Comparison of ENCODE assay signal across 8 cellular contexts in genomic region chr2:201909961-201910361, GRCh38.
A peak's percentile ranks its signal among the peaks of the same experiment; 100 is the strongest.
DNase-seq lines count a peak whose midpoint lies in the region; ATAC-seq, FAIRE-seq and TF ChIP-seq lines count a peak whose summit lies in the region.
"Had no signal": no experiment of that assay in that cellular context is flagged by ENCODE, and none has a peak within 500 bp of the region (broad histone marks: within the 10 kb centered on the region; RNA-seq: fewer than 3 reads in every experiment).

No MANE protein-coding gene starts in this region.

- H3K36me3 Mint-ChIP-seq in activated CD4-positive, alpha-beta memory T cell treated with anti-CD3 and anti-CD28 coated beads for 36 hours = no peaks in the 10 kb centered on the region
- no peaks in the 10 kb centered on the region for H3K36me3 Mint-ChIP-seq in endothelial cell (ENCODE audit: low read depth, unreplicated experiment)

- peak overlapping the region; percentile 83 for H3K27ac ChIP-seq in osteoblast (ENCODE audit: low read depth, low read length)

- H3K79me2 ChIP-seq in osteoblast (ENCODE audit: insufficient read depth, low read length) = no peaks in the 10 kb centered on the region

- H3K36me3 ChIP-seq in osteoblast (ENCODE audit: insufficient read depth, low read length) = no peaks in the 10 kb centered on the region

- H3K9me3 Mint-ChIP-seq in activated CD4-positive, alpha-beta memory T cell treated with anti-CD3 and anti-CD28 coated beads for 36 hours = no peaks in the 10 kb centered on the region
- H3K9me3 Mint-ChIP-seq in endothelial cell (ENCODE audit: unreplicated experiment) = no peaks in the 10 kb centered on the region

- intact Hi-C loops in activated CD4-positive, alpha-beta memory T cell treated with anti-CD3 and anti-CD28 coated beads for 36 hours (cut with micrococcal nuclease) = no loop called here
- intact Hi-C loops in cardiac septum (cut with DNase I) = no loop called here

- H3K4me3 Mint-ChIP-seq in activated CD4-positive, alpha-beta memory T cell treated with anti-CD3 and anti-CD28 coated beads for 36 hours = no peak overlapping the region
- H3K4me3 Mint-ChIP-seq in endothelial cell (ENCODE audit: unreplicated experiment) = no peak overlapping the region

- peaks cover 7% of the 10 kb centered on the region for H3K4me1 Mint-ChIP-seq in activated CD4-positive, alpha-beta memory T cell treated with anti-CD3 and anti-CD28 coated beads for 36 hours (ENCODE audit: low read depth)
- H3K4me1 Mint-ChIP-seq in endothelial cell (ENCODE audit: unreplicated experiment) = no peaks in the 10 kb centered on the region

- H3K4me2 ChIP-seq in osteoblast (ENCODE audit: insufficient read depth, low read length) = peak overlapping the region; percentile 87

- no peaks in the 10 kb centered on the region for H3K9me3 ChIP-seq in osteoblast (ENCODE audit: low read depth, low read length)

- H3K27me3 ChIP-seq in osteoblast (ENCODE audit: insufficient read depth, low read length) = no peaks in the 10 kb centered on the region

- peak; percentile 16 for DNase-seq in activated CD4-positive, alpha-beta memory T cell treated with anti-CD3 and anti-CD28 coated beads for 36 hours
- DNase-seq in osteoblast (ENCODE audit: insufficient read length, low spot score, missing footprints) (peak; percentile 80), D721Med (ENCODE audit: insufficient read length, low spot score) (no peak), endothelial cell (ENCODE audit: low spot score) (no peak), cardiac septum (ENCODE audit: low spot score) (no peak)

- peaks cover 33% of the 10 kb centered on the region for H3K4me1 ChIP-seq in osteoblast (ENCODE audit: insufficient read depth, low read length)

- CTCF ChIA-PET in activated CD4-positive, alpha-beta memory T cell treated with anti-CD3 and anti-CD28 coated beads for 36 hours (lab: Charles Lee) = no interaction called here

- FAIRE-seq in D721Med (lab: Jason Lieb, UNC) = no peak
- FAIRE-seq: colon had no signal

- POLR2A ChIA-PET in activated CD4-positive, alpha-beta memory T cell treated with anti-CD3 and anti-CD28 coated beads for 36 hours (lab: Charles Lee) = interaction anchor here (0.6 kb wide), 1 partner anchor 319 kb away, joined by 3 read pairs; no protein-coding TSS in a partner anchor

- H3K27ac Mint-ChIP-seq in activated CD4-positive, alpha-beta memory T cell treated with anti-CD3 and anti-CD28 coated beads for 36 hours = no peak overlapping the region
- H3K27ac Mint-ChIP-seq in endothelial cell (ENCODE audit: unreplicated experiment) = no peak overlapping the region

- peak overlapping the region; percentile 61 for H3K4me3 ChIP-seq in osteoblast (ENCODE audit: insufficient read depth, low read length)

- peak; percentile 67 for ATAC-seq in GM18868 (IDR thresholded peaks at IDR 0.05; ENCODE audit: unreplicated experiment)
- ATAC-seq in HG02798 (IDR thresholded peaks at IDR 0.05; ENCODE audit: poor library complexity, unreplicated experiment) = peak; percentile 75

- peaks cover 10% of the 10 kb centered on the region for H3K27me3 Mint-ChIP-seq in activated CD4-positive, alpha-beta memory T cell treated with anti-CD3 and anti-CD28 coated beads for 36 hours
- H3K27me3 Mint-ChIP-seq in endothelial cell (ENCODE audit: unreplicated experiment) = no peaks in the 10 kb centered on the region

- H2AFZ ChIP-seq in osteoblast (ENCODE audit: low read length) = peak overlapping the region; percentile 37

- no peaks in the 10 kb centered on the region for H4K20me1 ChIP-seq in osteoblast (ENCODE audit: insufficient read depth, low read length)

- no peak for TF ChIP-seq CTCF in osteoblast (IDR thresholded peaks at IDR 0.05; ENCODE audit: extremely low read depth, low read depth, low read length)
- TF ChIP-seq CTCF in D721Med (IDR thresholded peaks at IDR 0.05; ENCODE audit: insufficient read depth, missing control alignments) = no peak
- TF ChIP-seq CTCF in endothelial cell (IDR thresholded peaks at IDR 0.05; ENCODE audit: unreplicated experiment) = no peak

Comparison
In these comparisons a context has a peak if more than half of its experiments do, and no peak if none do; other contexts are left out.
1. DNase-seq: peak in activated CD4-positive, alpha-beta memory T cell treated with anti-CD3 and anti-CD28 coated beads for 36 hours (single experiment) and osteoblast (single experiment); none in D721Med (single experiment), endothelial cell (single experiment) and cardiac septum (single experiment).